In genomic region chr12:101086490-101086889, GRCh38 we compare ENCODE assay signal across 12 cellular contexts.
DNase-seq lines count a peak whose midpoint lies in the region; ATAC-seq, FAIRE-seq and TF ChIP-seq lines count a peak whose summit lies in the region.
"Had no signal": no experiment of that assay in that cellular context is flagged by ENCODE, and none has a peak within 500 bp of the region (broad histone marks: within the 10 kb centered on the region; RNA-seq: fewer than 3 reads in every experiment).

No MANE protein-coding gene starts in this region.

- no peak overlapping the region for H3K4me3 Mint-ChIP-seq in nephron progenitor cell
- H3K4me3 Mint-ChIP-seq: activated T-cell treated with anti-CD3 and anti-CD28 coated beads, Interleukin-2, amount 50 U/mL, for 24 hours had no signal

- peaks cover 7% of the 10 kb centered on the region for H3K27me3 Mint-ChIP-seq in nephron progenitor cell (ENCODE audit: low read depth, poor library complexity)
- H3K27me3 Mint-ChIP-seq: activated T-cell treated with anti-CD3 and anti-CD28 coated beads, Interleukin-2, amount 50 U/mL, for 24 hours had no signal

- H3K4me3 ChIP-seq in choroid plexus epithelial cell (ENCODE audit: low read depth, low read length): no peak overlapping the region
- H3K4me3 ChIP-seq: body of pancreas had no signal

- TF ChIP-seq CTCF in choroid plexus epithelial cell (conservative IDR thresholded peaks at IDR 0.05; ENCODE audit: low read depth, low read length): no peak
- TF ChIP-seq CTCF in nephron progenitor cell (IDR thresholded peaks at IDR 0.05): no peak

- FAIRE-seq in GM19239 (lab: Jason Lieb, UNC): no peak
- FAIRE-seq: H54, small intestine had no signal

- H3K27ac Mint-ChIP-seq in nephron progenitor cell: peak overlapping the region; percentile 64
- H3K27ac Mint-ChIP-seq: activated T-cell treated with anti-CD3 and anti-CD28 coated beads, Interleukin-2, amount 50 U/mL, for 24 hours had no signal

- DNase-seq in GM04503 (ENCODE audit: low read depth) (peak; percentile 49), NCI-H2227 treated with DMSO at 0.1 percent for 48 hours (lab: John Stamatoyannopoulos, UW) (peak; percentile 15), choroid plexus epithelial cell (ENCODE audit: low read depth) (peak; percentile 31), nephron progenitor cell (peak; percentile 20), NCI-H526 (lab: John Stamatoyannopoulos, UW) (no peak), GM19239 (ENCODE audit: insufficient read length, low spot score) (no peak)
- DNase-seq: activated T-cell treated with anti-CD3 and anti-CD28 coated beads, Interleukin-2, amount 50 U/mL, for 24 hours; body of pancreas; small intestine had no signal

- ATAC-seq in GM18519 (IDR thresholded peaks at IDR 0.05; ENCODE audit: low FRiP score, unreplicated experiment): no peak
- no peak for ATAC-seq in GM18868 (IDR thresholded peaks at IDR 0.05; ENCODE audit: unreplicated experiment)
- ATAC-seq: body of pancreas had no signal

- no peaks in the 10 kb centered on the region for H3K36me3 Mint-ChIP-seq in nephron progenitor cell (ENCODE audit: low read depth)

- no peaks in the 10 kb centered on the region for H3K9me3 Mint-ChIP-seq in nephron progenitor cell

- H3K4me1 Mint-ChIP-seq in nephron progenitor cell: peaks cover 29% of the 10 kb centered on the region

Comparison
In these comparisons a context has a peak if more than half of its experiments do, and no peak if none do; other contexts are left out.
1. DNase-seq: peak in GM04503 (single experiment), NCI-H2227 treated with DMSO at 0.1 percent for 48 hours (single experiment), choroid plexus epithelial cell (single experiment) and nephron progenitor cell (single experiment); none in NCI-H526 (0 of 2) and GM19239 (single experiment).